Comparison of ENCODE assay signal across 18 cellular contexts in genomic region chrX:118498351-118498750, GRCh38. TPM values are rescaled to one million over a fixed set of nuclear protein-coding genes. Genes with fewer than 3 reads are reported as not detected.
A peak's percentile ranks its signal among the peaks of the same experiment; 100 is the strongest.
DNase-seq lines count a peak whose midpoint lies in the region; ATAC-seq, FAIRE-seq and TF ChIP-seq lines count a peak whose summit lies in the region.
"Had no signal": no experiment of that assay in that cellular context is flagged by ENCODE, and none has a peak within 500 bp of the region (broad histone marks: within the 10 kb centered on the region; RNA-seq: fewer than 3 reads in every experiment).

No MANE protein-coding gene starts in this region.

- WGBS in right cardiac atrium = 70% methylated on average over 3 of the region's 3 CpGs
- 42 to 63% methylated on average over 1 to 3 of the region's 3 CpGs for WGBS in esophagus squamous epithelium, 2 donors

- no peaks in the 10 kb centered on the region for H4K20me1 ChIP-seq in astrocyte (ENCODE audit: insufficient read depth, low read length)

- no peak overlapping the region for H3K9ac ChIP-seq in astrocyte (ENCODE audit: low read length)

- no peaks in the 10 kb centered on the region for H3K9me3 Mint-ChIP-seq in CD8-positive, alpha-beta T cell
- H3K9me3 Mint-ChIP-seq in astrocyte (ENCODE audit: unreplicated experiment) = no peaks in the 10 kb centered on the region
- no peaks in the 10 kb centered on the region for H3K9me3 Mint-ChIP-seq in naive thymus-derived CD8-positive, alpha-beta T cell

- H3K4me2 ChIP-seq in astrocyte (ENCODE audit: low read length) = no peak overlapping the region

- POLR2A ChIA-PET in CD8-positive, alpha-beta T cell (lab: Charles Lee) = no interaction called here
- POLR2A ChIA-PET in naive thymus-derived CD8-positive, alpha-beta T cell (lab: Charles Lee) = interaction anchor here (0.9 to 6.6 kb wide), 4 partner anchors 10 to 66 kb away, joined by 3 to 121 read pairs (median 8); no protein-coding TSS in a partner anchor

- ATAC-seq in CD8-positive, alpha-beta T cell = no peak
- no peak for ATAC-seq in naive thymus-derived CD8-positive, alpha-beta T cell
- ATAC-seq in right cardiac atrium = no peak

- FAIRE-seq in astrocyte (lab: Jason Lieb, UNC) = peak; percentile 66
- FAIRE-seq: RCC 7860 had no signal

- H3K4me1 ChIP-seq in CD8-positive, alpha-beta T cell (ENCODE audit: insufficient read depth, low read length) = peaks cover 54% of the 10 kb centered on the region
- peaks cover 9% of the 10 kb centered on the region for H3K4me1 ChIP-seq in astrocyte (ENCODE audit: insufficient read depth, low read length)
- no peaks in the 10 kb centered on the region for H3K4me1 ChIP-seq in right cardiac atrium (ENCODE audit: control insufficient read depth, insufficient read depth, low read length)
- peaks cover 0 to 31% (median 3%) of the 10 kb centered on the region in 3 donors for H3K4me1 ChIP-seq in esophagus squamous epithelium
- H3K4me1 ChIP-seq in right atrium auricular region = no peaks in the 10 kb centered on the region

- H3K79me2 ChIP-seq in astrocyte (ENCODE audit: insufficient read depth, low read length) = no peaks in the 10 kb centered on the region

- H3K36me3 ChIP-seq in CD8-positive, alpha-beta T cell (ENCODE audit: insufficient read depth, low read length) = peaks cover 3% of the 10 kb centered on the region
- H3K36me3 ChIP-seq in astrocyte (ENCODE audit: insufficient read depth, low read length) (no peaks in the 10 kb centered on the region), esophagus squamous epithelium (no peaks in the 10 kb centered on the region), right atrium auricular region (no peaks in the 10 kb centered on the region)
- H3K36me3 ChIP-seq: HAP-1, left ventricle myocardium inferior had no signal

- H3K4me1 Mint-ChIP-seq in CD8-positive, alpha-beta T cell (ENCODE audit: low read depth) = peaks cover 46% of the 10 kb centered on the region
- H3K4me1 Mint-ChIP-seq in astrocyte (ENCODE audit: low read depth, unreplicated experiment) = no peaks in the 10 kb centered on the region
- H3K4me1 Mint-ChIP-seq in naive thymus-derived CD8-positive, alpha-beta T cell = peaks cover 20 to 53% (median 43%) of the 10 kb centered on the region in 4 donors

- peak overlapping the region; percentile 98 for H3K4me3 Mint-ChIP-seq in CD8-positive, alpha-beta T cell
- H3K4me3 Mint-ChIP-seq in astrocyte (ENCODE audit: unreplicated experiment) = no peak overlapping the region
- peak overlapping the region; percentile 78 to 100 (median 98) for H3K4me3 Mint-ChIP-seq in naive thymus-derived CD8-positive, alpha-beta T cell

- H3K27ac Mint-ChIP-seq in CD8-positive, alpha-beta T cell = peak overlapping the region; percentile 99
- H3K27ac Mint-ChIP-seq in astrocyte (ENCODE audit: unreplicated experiment) = no peak overlapping the region
- peak overlapping the region; percentile 37 to 99 (median 98) for H3K27ac Mint-ChIP-seq in naive thymus-derived CD8-positive, alpha-beta T cell

- peaks cover 20% of the 10 kb centered on the region for H3K36me3 Mint-ChIP-seq in CD8-positive, alpha-beta T cell
- H3K36me3 Mint-ChIP-seq in astrocyte (ENCODE audit: low read depth, unreplicated experiment) = peaks cover 3% of the 10 kb centered on the region
- H3K36me3 Mint-ChIP-seq in naive thymus-derived CD8-positive, alpha-beta T cell = peaks cover 0 to 8% (median 0%) of the 10 kb centered on the region in 3 donors

- no peak overlapping the region for H2AFZ ChIP-seq in astrocyte (ENCODE audit: low read depth, low read length)

- H3K9me3 ChIP-seq in CD8-positive, alpha-beta T cell (ENCODE audit: low read length) = no peaks in the 10 kb centered on the region
- no peaks in the 10 kb centered on the region for H3K9me3 ChIP-seq in astrocyte (ENCODE audit: insufficient read depth, low read depth, low read length)
- H3K9me3 ChIP-seq in right cardiac atrium (ENCODE audit: control insufficient read depth, low read length) = no peaks in the 10 kb centered on the region
- H3K9me3 ChIP-seq in esophagus squamous epithelium = no peaks in the 10 kb centered on the region
- no peaks in the 10 kb centered on the region for H3K9me3 ChIP-seq in right atrium auricular region
- H3K9me3 ChIP-seq: HAP-1, left ventricle myocardium inferior had no signal

- no peak overlapping the region for H3K4me3 ChIP-seq in CD8-positive, alpha-beta T cell (ENCODE audit: low read depth, low read length)
- H3K4me3 ChIP-seq in astrocyte (ENCODE audit: insufficient read depth, low read depth, low read length) = no peak overlapping the region
- H3K4me3 ChIP-seq in right cardiac atrium (ENCODE audit: low read length) = no peak overlapping the region
- no peak overlapping the region for H3K4me3 ChIP-seq in esophagus squamous epithelium
- no peak overlapping the region for H3K4me3 ChIP-seq in right atrium auricular region
- H3K4me3 ChIP-seq: HAP-1 had no signal

- H3K27me3 Mint-ChIP-seq in CD8-positive, alpha-beta T cell (ENCODE audit: low read depth) = no peaks in the 10 kb centered on the region
- peaks cover 4% of the 10 kb centered on the region for H3K27me3 Mint-ChIP-seq in astrocyte (ENCODE audit: low read depth, unreplicated experiment)
- no peaks in the 10 kb centered on the region for H3K27me3 Mint-ChIP-seq in naive thymus-derived CD8-positive, alpha-beta T cell

- no peaks in the 10 kb centered on the region for H3K27me3 ChIP-seq in CD8-positive, alpha-beta T cell (ENCODE audit: insufficient read depth, low read length)
- H3K27me3 ChIP-seq in astrocyte (ENCODE audit: insufficient read depth, low read length) (no peaks in the 10 kb centered on the region), right cardiac atrium (ENCODE audit: control insufficient read depth, insufficient read depth) (no peaks in the 10 kb centered on the region), esophagus squamous epithelium (peaks cover 0 to 4% (median 1%) of the 10 kb centered on the region in 4 donors), right atrium auricular region (no peaks in the 10 kb centered on the region)

- H3K27ac ChIP-seq in CD8-positive, alpha-beta T cell (ENCODE audit: low read depth, low read length) = peak overlapping the region; percentile 19
- H3K27ac ChIP-seq in astrocyte (ENCODE audit: low read depth, low read length) (no peak overlapping the region), right cardiac atrium (ENCODE audit: low read length) (no peak overlapping the region), esophagus squamous epithelium (peak overlapping the region in 2 of 4 donors; percentile 5 to 89), right atrium auricular region (no peak overlapping the region)
- H3K27ac ChIP-seq: left ventricle myocardium inferior had no signal

- intact Hi-C loops in CD8-positive, alpha-beta T cell (cut with DNase I, micrococcal nuclease) = loop anchor here in 1 of 2 experiments (2.0 kb wide), 1 partner anchor 22 kb away; no protein-coding TSS in a partner anchor
- intact Hi-C loops in right cardiac atrium (cut with DNase I) (no loop called here), esophagus squamous epithelium (cut with DNase I) (no loop called here)

- peak in 1 of 7 experiments; percentile 13 for DNase-seq in CD8-positive, alpha-beta T cell
- peak; percentile 31 for DNase-seq in LHCN-M2 (ENCODE audit: low read depth)
- DNase-seq in astrocyte (ENCODE audit: low read depth) = no peak
- DNase-seq in naive thymus-derived CD8-positive, alpha-beta T cell = no peak
- no peak for DNase-seq in right cardiac atrium
- DNase-seq in GDM1 (lab: John Stamatoyannopoulos, UW) = no peak
- no peak for DNase-seq in esophagus squamous epithelium (lab: John Stamatoyannopoulos, UW)
- no peak for DNase-seq in right atrium auricular region (ENCODE audit: low spot score)
- DNase-seq: activated CD4-positive, alpha-beta T cell treated with anti-CD3 and anti-CD28 coated beads, Interleukin-2, amount 50 U/mL, for 1 hour; amniotic stem cell; Calu3; hypothalamus; left ventricle myocardium inferior; NCI-H1694; NCI-H524 treated with DMSO at 0.1 percent for 48 hours; stimulated activated naive CD4-positive, alpha-beta T cell treated with Interleukin-2 at 50 U/mL for 16 hours had no signal

- no peak for TF ChIP-seq POLR2A in esophagus squamous epithelium (IDR thresholded peaks at IDR 0.05)

- CTCF ChIA-PET in CD8-positive, alpha-beta T cell (lab: Charles Lee) = interaction anchor here (1.6 to 4.8 kb wide), 2 partner anchors 23 to 37 kb away, joined by 4 to 28 read pairs; no protein-coding TSS in a partner anchor

- TF ChIP-seq CTCF in CD8-positive, alpha-beta T cell (IDR thresholded peaks at IDR 0.05) = no peak
- TF ChIP-seq CTCF in astrocyte (IDR thresholded peaks at IDR 0.05; ENCODE audit: insufficient read depth, low read depth, low read length) (no peak), esophagus squamous epithelium (IDR thresholded peaks at IDR 0.05) (no peak), right atrium auricular region (IDR thresholded peaks at IDR 0.05) (no peak)

RNA-seq across cellular contexts. Expression of gene DOCK11, which starts 2.7 kb away (rescaled TPM):
- total RNA-seq in CD8-positive, alpha-beta T cell = 10 to 100 TPM; 52.8 to 57.9 TPM
- total RNA-seq in LHCN-M2 (2014; rRNA removed) = 4.2 and 5.5 TPM in 2 replicates
- 4.1 TPM for polyA plus RNA-seq in LHCN-M2 (2012)
- 4.7 and 5.3 TPM in 2 replicates for total RNA-seq in astrocyte
- total RNA-seq in naive thymus-derived CD8-positive, alpha-beta T cell = 100 to 1,000 TPM; 110 to 116 TPM
- polyA plus RNA-seq in naive thymus-derived CD8-positive, alpha-beta T cell = 10 to 100 TPM; 20.9 to 26.6 (median 24.1) TPM
- total RNA-seq in right cardiac atrium = 1 to 10 TPM; 3.3 to 8.5 (median 6.2) TPM
- polyA plus RNA-seq in right cardiac atrium = 3.5 TPM
- total RNA-seq in esophagus squamous epithelium = 10 to 100 TPM in 2 of 4 donors, 1 to 10 TPM in 2; 1.1 to 16.4 (median 11.0) TPM
- 1 to 10 TPM; 5.2 to 7.9 TPM for total RNA-seq in right atrium auricular region
